In the genomic region with DNA sequence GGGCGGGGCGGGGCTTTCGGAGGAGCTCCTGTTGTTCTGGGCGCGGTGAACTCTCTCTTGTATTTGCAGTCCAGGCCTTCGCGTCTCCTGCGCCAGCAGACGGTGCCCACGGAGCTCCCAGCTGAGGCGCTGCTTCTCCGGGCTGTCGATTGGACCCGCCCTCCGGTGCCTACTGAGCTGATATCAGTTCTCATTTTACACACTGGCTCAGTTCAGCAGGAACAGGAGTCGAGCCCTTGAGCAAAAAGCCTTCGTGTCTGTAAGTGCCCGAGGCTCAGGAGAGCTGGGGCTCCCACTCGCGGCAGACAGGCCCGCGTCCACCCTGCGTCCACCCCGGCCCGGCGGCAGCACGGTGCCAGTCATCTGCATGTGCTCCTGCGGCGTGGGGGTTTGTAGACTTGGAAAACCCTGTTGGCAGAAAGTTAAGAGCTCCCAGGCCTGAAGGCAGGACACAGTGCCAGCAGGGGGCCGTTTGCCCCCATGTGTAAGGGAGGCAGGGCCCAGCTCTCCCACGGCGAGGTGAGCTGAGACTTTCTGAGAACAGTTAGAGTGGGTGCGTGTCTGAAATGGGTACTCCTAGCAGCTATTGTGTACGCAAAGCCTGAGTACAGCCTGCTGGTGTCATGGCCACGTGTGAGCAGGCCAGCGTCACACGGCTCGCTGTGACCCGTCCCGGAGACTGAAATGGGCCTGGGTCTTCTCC, we compare ENCODE assay signal across 17 cellular contexts.
DNase-seq lines count a peak whose midpoint lies in the region; ATAC-seq and TF ChIP-seq lines count a peak whose summit lies in the region.
"Had no signal": no experiment of that assay in that cellular context is flagged by ENCODE, and none has a peak within 500 bp of the region (broad histone marks: within the 10 kb centered on the region; RNA-seq: fewer than 3 reads in every experiment).

No MANE protein-coding gene starts in this region.

- H3K4me3 Mint-ChIP-seq in brain = no peak overlapping the region
- H3K4me3 Mint-ChIP-seq: CD4-positive, alpha-beta T cell; stimulated activated memory B cell treated with anti-CD40 and anti-IgM and Interleukin-4, amounts not matched to agents 10 μg/mL and 1 μg/mL and 100 μg/mL, for 72 hours had no signal

- no peaks in the 10 kb centered on the region for H3K27me3 ChIP-seq in heart right ventricle
- H3K27me3 ChIP-seq in psoas muscle (ENCODE audit: insufficient read depth in 3 of 3, low read length in 2 of 3) = no peaks in the 10 kb centered on the region
- H3K27me3 ChIP-seq in aorta (ENCODE audit: control insufficient read depth in 1 of 2, insufficient read depth in 2 of 2, low read length in 1 of 2) = no peaks in the 10 kb centered on the region
- H3K27me3 ChIP-seq: breast epithelium had no signal

- peaks cover 65% of the 10 kb centered on the region for H3K36me3 Mint-ChIP-seq in brain

- no peaks in the 10 kb centered on the region for H3K9me3 ChIP-seq in heart right ventricle
- no peaks in the 10 kb centered on the region for H3K9me3 ChIP-seq in psoas muscle
- no peaks in the 10 kb centered on the region for H3K9me3 ChIP-seq in aorta (ENCODE audit: control insufficient read depth, low read length)
- H3K9me3 ChIP-seq: breast epithelium had no signal

- intact Hi-C loops in heart right ventricle (cut with DNase I) (loop anchor here in 3 of 10 donors (10.0 kb wide), 3 partner anchors 51 to 71 kb away; no protein-coding TSS in a partner anchor), psoas muscle (cut with DNase I) (loop anchor here in 1 of 2 donors (5.0 kb wide), 1 partner anchor 59 kb away; no protein-coding TSS in a partner anchor), aorta (cut with DNase I) (loop anchor here in 1 of 2 donors (10.0 kb wide), 1 partner anchor 301 kb away; no protein-coding TSS in a partner anchor)

- DNase-seq in heart right ventricle (peak in 1 of 2 donors; percentile 54), psoas muscle (peak in 1 of 2 donors; percentile 82), aorta (peak; percentile 49 to 70), activated gamma-delta T cell treated with Interleukin-2 at 50 U/mL for 16 hours (no peak)
- DNase-seq in stimulated activated CD4-positive, alpha-beta T cell treated with anti-CD3 and anti-CD28 coated beads, Interleukin-2, amount 100 ng/mL, for 24 hours = no peak
- DNase-seq: activated CD4-positive, alpha-beta T cell treated with anti-CD3 and anti-CD28 coated beads for 4 hours; CD4-positive, alpha-beta T cell; NCI-H1048; NCI-H524; occipital lobe; RPMI8226; stimulated activated CD4-positive, alpha-beta T cell treated with anti-CD3 and anti-CD28 coated beads, Interleukin-4, amount 100 ng/mL, for 24 hours; T-helper 2 cell had no signal

- peaks cover 31 to 100% (median 89%) of the 10 kb centered on the region in 9 donors for H3K4me1 ChIP-seq in heart right ventricle
- peaks cover 74% of the 10 kb centered on the region for H3K4me1 ChIP-seq in psoas muscle
- H3K4me1 ChIP-seq in aorta (ENCODE audit: control insufficient read depth in 1 of 2, insufficient read depth in 2 of 2, low read length in 2 of 2) = peaks cover 0 to 5% of the 10 kb centered on the region in 2 donors

- H3K36me3 ChIP-seq in heart right ventricle (peaks cover 0 to 92% (median 48%) of the 10 kb centered on the region in 9 donors), psoas muscle (ENCODE audit: insufficient read depth in 1 of 2, low read depth in 1 of 2) (peaks cover 0 to 44% of the 10 kb centered on the region in 2 donors), aorta (ENCODE audit: control insufficient read depth in 1 of 2, insufficient read depth in 2 of 2, low read length in 1 of 2) (peaks cover 0 to 6% of the 10 kb centered on the region in 2 donors)
- H3K36me3 ChIP-seq: breast epithelium had no signal

- ATAC-seq in heart right ventricle = peak; percentile 5 to 54 (median 10)
- peak; percentile 11 to 57 (median 46) for ATAC-seq in psoas muscle
- ATAC-seq in aorta (ENCODE audit: low FRiP score) = no peak
- ATAC-seq in GM21367 (IDR thresholded peaks at IDR 0.05; ENCODE audit: unreplicated experiment) = no peak
- ATAC-seq: stimulated activated memory B cell treated with anti-CD40 and anti-IgM and Interleukin-4, amounts not matched to agents 10 μg/mL and 1 μg/mL and 100 μg/mL, for 72 hours had no signal

- 54 to 64% methylated on average over 40 of the region's 40 CpGs for WGBS in heart right ventricle, 2 donors
- 34 to 60% (median 43%) methylated on average over 40 of the region's 40 CpGs for WGBS in psoas muscle, 3 donors
- WGBS in aorta, 2 donors = 19 to 22% methylated on average over 40 of the region's 40 CpGs

- H3K27ac Mint-ChIP-seq in brain = peak overlapping the region in 4 of 5 experiments; percentile 49 to 86 (median 66)
- H3K27ac Mint-ChIP-seq: CD4-positive, alpha-beta T cell; stimulated activated memory B cell treated with anti-CD40 and anti-IgM and Interleukin-4, amounts not matched to agents 10 μg/mL and 1 μg/mL and 100 μg/mL, for 72 hours had no signal

- H3K4me1 Mint-ChIP-seq in brain = peaks cover 59% of the 10 kb centered on the region
- H3K4me1 Mint-ChIP-seq: stimulated activated memory B cell treated with anti-CD40 and anti-IgM and Interleukin-4, amounts not matched to agents 10 μg/mL and 1 μg/mL and 100 μg/mL, for 72 hours had no signal

- H3K9me3 Mint-ChIP-seq in brain = peaks cover 0 to 2% (median 0%) of the 10 kb centered on the region in 5 experiments
- H3K9me3 Mint-ChIP-seq: CD4-positive, alpha-beta T cell; stimulated activated memory B cell treated with anti-CD40 and anti-IgM and Interleukin-4, amounts not matched to agents 10 μg/mL and 1 μg/mL and 100 μg/mL, for 72 hours had no signal

- no peaks in the 10 kb centered on the region for H3K27me3 Mint-ChIP-seq in brain
- H3K27me3 Mint-ChIP-seq: CD4-positive, alpha-beta T cell; stimulated activated memory B cell treated with anti-CD40 and anti-IgM and Interleukin-4, amounts not matched to agents 10 μg/mL and 1 μg/mL and 100 μg/mL, for 72 hours had no signal

- no peak overlapping the region for H3K4me3 ChIP-seq in heart right ventricle
- peak overlapping the region; percentile 5 for H3K4me3 ChIP-seq in psoas muscle
- no peak overlapping the region for H3K4me3 ChIP-seq in aorta (ENCODE audit: low read length in 2 of 2)
- H3K4me3 ChIP-seq: breast epithelium had no signal

- H3K27ac ChIP-seq in heart right ventricle = peak overlapping the region in 9 of 10 donors; percentile 30 to 86 (median 61)
- H3K27ac ChIP-seq in psoas muscle = peak overlapping the region; percentile 89
- H3K27ac ChIP-seq in aorta (ENCODE audit: low read depth in 1 of 2, low read length in 2 of 2) = peak overlapping the region; percentile 59 to 78
- H3K27ac ChIP-seq: breast epithelium had no signal

- TF ChIP-seq CTCF in brain (conservative IDR thresholded peaks at IDR 0.05) (no peak), heart right ventricle (IDR thresholded peaks at IDR 0.05) (no peak), psoas muscle (IDR thresholded peaks at IDR 0.05) (no peak)

Comparison
In these comparisons a context has a peak if more than half of its experiments do, and no peak if none do; other contexts are left out.
1. ATAC-seq: peak in heart right ventricle (8 of 8) and psoas muscle (4 of 4); none in aorta (single experiment) and GM21367 (single experiment).
2. DNase-seq: peak in aorta (2 of 2); none in stimulated activated CD4-positive, alpha-beta T cell treated with anti-CD3 and anti-CD28 coated beads, Interleukin-2, amount 100 ng/mL, for 24 hours (0 of 2) and activated gamma-delta T cell treated with Interleukin-2 at 50 U/mL for 16 hours (single experiment).
3. Peak in every context shown above with its lines, with median percentiles within 50 percentile points of each other: H3K27ac ChIP-seq.